ENCODE assay signal across 28 cellular contexts in genomic region chr10:8380833-8381491, GRCh38.
"Had no signal": no experiment of that assay in that cellular context is flagged by ENCODE, and none has a peak within 500 bp of the region (broad histone marks: within the 10 kb centered on the region; RNA-seq: fewer than 3 reads in every experiment).

No MANE protein-coding gene starts in this region.

- H3K27ac ChIP-seq: adrenal gland, ascending aorta, brain microvascular endothelial cell, foreskin keratinocyte, left lung, sigmoid colon, stomach, transverse colon, uterus had no signal

- H3K36me3 ChIP-seq: adrenal gland, ascending aorta, brain microvascular endothelial cell, left lung, sigmoid colon, stomach, transverse colon, uterus had no signal

- H3K4me2 ChIP-seq: smooth muscle cell had no signal

- H3K27me3 Mint-ChIP-seq: activated naive CD8-positive, alpha-beta T cell; activated T-helper 17 cell treated with anti-CD3 and anti-CD28 coated beads, Interleukin-2, amount 50 U/mL, for 72 hours; dendritic cell treated with granulocyte-macrophage colony-stimulating factor and Interleukin-4, amounts not matched to agents 40 ng/mL and 50 ng/mL, for 4 days; natural killer cell treated with Interleukin-12 subunit alpha and Interleukin-12 subunit beta and Interleukin-15 and Interleukin-18, amount 100 ng/mL, for 72 hours; stimulated activated memory B cell treated with anti-CD40 and anti-IgM and Interleukin-4, amounts not matched to agents 10 μg/mL and 1 μg/mL and 100 μg/mL, for 72 hours had no signal

- H3K4me3 Mint-ChIP-seq: activated CD8-positive, alpha-beta T cell treated with anti-CD3 and anti-CD28 coated beads, Interleukin-2, amount 10 ng/mL, durations not matched to agents 7 days and 5 days; activated naive CD8-positive, alpha-beta T cell; activated T-helper 17 cell treated with anti-CD3 and anti-CD28 coated beads, Interleukin-2, amount 50 U/mL, for 72 hours; dendritic cell treated with granulocyte-macrophage colony-stimulating factor and Interleukin-4, amounts not matched to agents 40 ng/mL and 50 ng/mL, for 4 days; immature natural killer cell; natural killer cell treated with Interleukin-12 subunit alpha and Interleukin-12 subunit beta and Interleukin-15 and Interleukin-18, amount 100 ng/mL, for 72 hours; stimulated activated memory B cell treated with anti-CD40 and anti-IgM and Interleukin-4, amounts not matched to agents 10 μg/mL and 1 μg/mL and 100 μg/mL, for 72 hours had no signal

- H3K36me3 Mint-ChIP-seq: activated naive CD8-positive, alpha-beta T cell; immature natural killer cell; natural killer cell treated with Interleukin-12 subunit alpha and Interleukin-12 subunit beta and Interleukin-15 and Interleukin-18, amount 100 ng/mL, for 72 hours; stimulated activated memory B cell treated with anti-CD40 and anti-IgM and Interleukin-4, amounts not matched to agents 10 μg/mL and 1 μg/mL and 100 μg/mL, for 72 hours had no signal

- H3K4me1 Mint-ChIP-seq: activated T-helper 17 cell treated with anti-CD3 and anti-CD28 coated beads, Interleukin-2, amount 50 U/mL, for 72 hours; stimulated activated memory B cell treated with anti-CD40 and anti-IgM and Interleukin-4, amounts not matched to agents 10 μg/mL and 1 μg/mL and 100 μg/mL, for 72 hours had no signal

- H3K27me3 ChIP-seq: adrenal gland, ascending aorta, brain microvascular endothelial cell, foreskin keratinocyte, left lung, sigmoid colon, stomach, transverse colon, uterus had no signal

- H3K9me3 ChIP-seq: adrenal gland, ascending aorta, left lung, sigmoid colon, stomach, transverse colon, uterus had no signal

- ATAC-seq: activated CD8-positive, alpha-beta T cell treated with anti-CD3 and anti-CD28 coated beads, Interleukin-2, amount 10 ng/mL, durations not matched to agents 7 days and 5 days; activated T-helper 17 cell treated with anti-CD3 and anti-CD28 coated beads, Interleukin-2, amount 50 U/mL, for 72 hours; foreskin keratinocyte; left lung; natural killer cell treated with Interleukin-12 subunit alpha and Interleukin-12 subunit beta and Interleukin-15 and Interleukin-18, amount 100 ng/mL, for 72 hours; stimulated activated memory B cell treated with anti-CD40 and anti-IgM and Interleukin-4, amounts not matched to agents 10 μg/mL and 1 μg/mL and 100 μg/mL, for 72 hours had no signal

- H3K9me3 Mint-ChIP-seq: activated T-helper 17 cell treated with anti-CD3 and anti-CD28 coated beads, Interleukin-2, amount 50 U/mL, for 72 hours; dendritic cell treated with granulocyte-macrophage colony-stimulating factor and Interleukin-4, amounts not matched to agents 40 ng/mL and 50 ng/mL, for 4 days; natural killer cell treated with Interleukin-12 subunit alpha and Interleukin-12 subunit beta and Interleukin-15 and Interleukin-18, amount 100 ng/mL, for 72 hours had no signal

- H3K27ac Mint-ChIP-seq: activated CD8-positive, alpha-beta T cell treated with anti-CD3 and anti-CD28 coated beads, Interleukin-2, amount 10 ng/mL, durations not matched to agents 7 days and 5 days; activated naive CD8-positive, alpha-beta T cell; activated T-helper 17 cell treated with anti-CD3 and anti-CD28 coated beads, Interleukin-2, amount 50 U/mL, for 72 hours; dendritic cell treated with granulocyte-macrophage colony-stimulating factor and Interleukin-4, amounts not matched to agents 40 ng/mL and 50 ng/mL, for 4 days; immature natural killer cell; natural killer cell treated with Interleukin-12 subunit alpha and Interleukin-12 subunit beta and Interleukin-15 and Interleukin-18, amount 100 ng/mL, for 72 hours; progenitor cell of endocrine pancreas; stimulated activated memory B cell treated with anti-CD40 and anti-IgM and Interleukin-4, amounts not matched to agents 10 μg/mL and 1 μg/mL and 100 μg/mL, for 72 hours had no signal

- H3K4me3 ChIP-seq: adrenal gland, ascending aorta, left lung, sigmoid colon, smooth muscle cell, stomach, transverse colon, uterus had no signal

- H3K4me1 ChIP-seq: adrenal gland, ascending aorta, foreskin keratinocyte, left lung, sigmoid colon, transverse colon, uterus had no signal

- DNase-seq: activated CD4-positive, alpha-beta T cell treated with anti-CD3 and anti-CD28 coated beads for 1 hour; activated CD4-positive, alpha-beta T cell treated with anti-CD3 and anti-CD28 coated beads, Interleukin-2, amount 50 U/mL, for 1 hour; activated CD8-positive, alpha-beta T cell treated with anti-CD3 and anti-CD28 coated beads, Interleukin-2, amount 10 ng/mL, durations not matched to agents 7 days and 5 days; activated naive CD4-positive, alpha-beta T cell; activated T-cell treated with anti-CD3 and anti-CD28 coated beads, Interleukin-2, amount 50 U/mL, for 1 hour; adrenal gland; brain microvascular endothelial cell; caudate nucleus; effector CD4-positive, alpha-beta T cell; erythroblast; foreskin keratinocyte; immature natural killer cell; midbrain; retina; sigmoid colon; stimulated activated CD4-positive, alpha-beta T cell treated with anti-CD3 and anti-CD28 coated beads, Interleukin-15, amount 100 ng/mL, for 24 hours; stomach; transverse colon; uterus had no signal
